ENCODE assay signal across 8 cellular contexts in genomic region chr2:84516234-84516986, GRCh38. TPM values are rescaled to one million over a fixed set of nuclear protein-coding genes. Genes with fewer than 3 reads are reported as not detected.
DNase-seq lines count a peak whose midpoint lies in the region; ATAC-seq and TF ChIP-seq lines count a peak whose summit lies in the region.

Gene DNAH6 (plus strand): TSS chr2:84516498. CDS start chr2:84517827, 1,329 bp downstream.

- H3K4me2 ChIP-seq in PC-9, result no peak within 1 kb of the TSS

- no peaks in the 10 kb centered on the region for H3K9me3 ChIP-seq in CD8-positive, alpha-beta memory T cell (ENCODE audit: low read length)
- H3K9me3 ChIP-seq in PC-9 (ENCODE audit: insufficient read depth, low read depth), result no peaks in the 10 kb centered on the region
- no peaks in the 10 kb centered on the region for H3K9me3 ChIP-seq in muscle layer of duodenum (ENCODE audit: control insufficient read depth in 1 of 2, low read length in 2 of 2)

- peak within 1 kb of the TSS; percentile 69 for H3K4me3 ChIP-seq in CD8-positive, alpha-beta memory T cell (ENCODE audit: low read length)
- H3K4me3 ChIP-seq in PC-9 (no peak within 1 kb of the TSS), muscle layer of duodenum (ENCODE audit: low read depth in 1 of 2, low read length in 2 of 2) (peak within 1 kb of the TSS; percentile 76 to 82)

- H3K27me3 ChIP-seq in CD8-positive, alpha-beta memory T cell (ENCODE audit: insufficient read depth, low read length, poor library complexity, severe bottlenecking), result no peaks in the 10 kb centered on the region
- H3K27me3 ChIP-seq in PC-9 (ENCODE audit: insufficient read depth, low read depth) (peaks cover 33% of the 10 kb centered on the region), muscle layer of duodenum (ENCODE audit: low read depth, low read length) (no peaks in the 10 kb centered on the region)

- H3K27me3 Mint-ChIP-seq in CD8-positive, alpha-beta memory T cell, result peaks cover 4 to 11% of the 10 kb centered on the region in 2 donors

- peak within 1 kb of the TSS; percentile 70 for H3K27ac ChIP-seq in CD8-positive, alpha-beta memory T cell (ENCODE audit: low read depth, low read length)
- H3K27ac ChIP-seq in PC-9, result no peak within 1 kb of the TSS
- H3K27ac ChIP-seq in muscle layer of duodenum (ENCODE audit: low read length), result peak within 1 kb of the TSS; percentile 49

- peaks cover 0 to 11% (median 2%) of the 10 kb centered on the region in 3 donors for H3K36me3 Mint-ChIP-seq in CD8-positive, alpha-beta memory T cell

- peak; percentile 76 to 94 (median 86) for DNase-seq in CD8-positive, alpha-beta memory T cell
- DNase-seq in HT-29 (ENCODE audit: low spot score) (peak; percentile 94), PC-9 (peak in 1 of 2 experiments; percentile 61), fibroblast of gingiva (ENCODE audit: low read depth) (peak; percentile 95)
- DNase-seq in activated T-helper 1 cell treated with anti-CD3 and anti-CD28 coated beads, Interleukin-2, amount 50 U/mL, for 16 hours (ENCODE audit: low read depth in 1 of 2, low spot score in 1 of 2), result peak; percentile 65 to 74
- peak; percentile 84 for DNase-seq in stimulated activated CD8-positive, alpha-beta memory T cell treated with anti-CD3 and anti-CD28 coated beads, Interleukin-4, amount 100 ng/mL, for 48 hours

- no peaks in the 10 kb centered on the region for H3K9me2 ChIP-seq in PC-9 (ENCODE audit: insufficient read depth)

- peaks cover 2 to 9% (median 6%) of the 10 kb centered on the region in 5 donors for H3K9me3 Mint-ChIP-seq in CD8-positive, alpha-beta memory T cell

- POLR2A ChIA-PET in CD8-positive, alpha-beta memory T cell (lab: Charles Lee), result interaction anchor here (1.0 kb wide), 1 partner anchor 390 kb away, joined by 5 read pairs; no protein-coding TSS in a partner anchor
- POLR2A ChIA-PET in PC-9 (lab: Charles Lee; ENCODE audit: unreplicated experiment), result no interaction called here

- no peak for TF ChIP-seq CTCF in PC-9 (conservative IDR thresholded peaks at IDR 0.05)

- H3K79me2 ChIP-seq in PC-9 (ENCODE audit: low read depth), result no peaks in the 10 kb centered on the region

- H3F3A ChIP-seq in PC-9 (ENCODE audit: insufficient read depth, low read depth), result no peaks in the 10 kb centered on the region

- CTCF ChIA-PET in CD8-positive, alpha-beta memory T cell (lab: Charles Lee), result interaction anchor here (1.4 to 1.7 kb wide), 2 partner anchors 10 to 366 kb away, joined by 4 to 8 read pairs; no protein-coding TSS in a partner anchor
- CTCF ChIA-PET in PC-9 (lab: Charles Lee), result no interaction called here

- intact Hi-C loops in PC-9 (cut with micrococcal nuclease; ENCODE audit: unreplicated experiment), result no loop called here

- peak within 1 kb of the TSS; percentile 78 to 92 (median 89) for H3K4me3 Mint-ChIP-seq in CD8-positive, alpha-beta memory T cell

- H3K4me1 ChIP-seq in CD8-positive, alpha-beta memory T cell (ENCODE audit: insufficient read depth, low read length), result peaks cover 4% of the 10 kb centered on the region
- H3K4me1 ChIP-seq in PC-9 (replicated peaks; ENCODE audit: insufficient read depth) (no peaks in the 10 kb centered on the region), muscle layer of duodenum (ENCODE audit: control insufficient read depth in 1 of 2, insufficient read depth in 2 of 2, low read length in 2 of 2) (no peaks in the 10 kb centered on the region)

- H3K27ac Mint-ChIP-seq in CD8-positive, alpha-beta memory T cell, result peak within 1 kb of the TSS; percentile 84 to 95 (median 92)

- H3K4me1 Mint-ChIP-seq in CD8-positive, alpha-beta memory T cell, result peaks cover 12 to 30% (median 22%) of the 10 kb centered on the region in 3 donors

- BruUV-seq in PC-9 (replicated peaks; lab: Mats Ljungman, UMichigan), result no TSS peak

- no peaks in the 10 kb centered on the region for H4K20me1 ChIP-seq in PC-9 (ENCODE audit: insufficient read depth)

- peak within 1 kb of the TSS; percentile 41; the same call in 1 of the 2 replicates for H2AFZ ChIP-seq in PC-9

- ATAC-seq in GM21390 (IDR thresholded peaks at IDR 0.05; ENCODE audit: unreplicated experiment), result peak; percentile 99

- no peaks in the 10 kb centered on the region for H3K36me3 ChIP-seq in CD8-positive, alpha-beta memory T cell (ENCODE audit: insufficient read depth, low read length)
- H3K36me3 ChIP-seq in PC-9 (ENCODE audit: low read depth) (no peaks in the 10 kb centered on the region), muscle layer of duodenum (ENCODE audit: control insufficient read depth in 1 of 2, insufficient read depth in 2 of 2, low read length in 2 of 2) (no peaks in the 10 kb centered on the region)

RNA-seq across cellular contexts. Expression of gene DNAH6, which starts in this region (rescaled TPM):
- under 1 TPM; 0.24 to 0.51 TPM for total RNA-seq in CD8-positive, alpha-beta memory T cell
- 0.39 TPM for polyA plus RNA-seq in CD8-positive, alpha-beta memory T cell
- total RNA-seq in HT-29 (2014; rRNA removed; shearing (Covaris generic)), result 0.03 and 0.05 TPM in 2 replicates
- not detected in 2 replicates for total RNA-seq in PC-9 (2021)

Comparison
In these comparisons a context has a peak if more than half of its experiments do, and no peak if none do; other contexts are left out.
1. Peak in DNase-seq, H3K4me3 ChIP-seq and H3K27ac ChIP-seq in CD8-positive, alpha-beta memory T cell; RNA of the gene not detected or under 1 TPM.
2. Peak in DNase-seq in HT-29; RNA of the gene not detected or under 1 TPM.